ENCODE assay signal across 27 cellular contexts in genomic region chr4:24643774-24644520, GRCh38. TPM values are rescaled to one million over a fixed set of nuclear protein-coding genes. Genes with fewer than 3 reads are reported as not detected.
DNase-seq lines count a peak whose midpoint lies in the region; ATAC-seq, FAIRE-seq and TF ChIP-seq lines count a peak whose summit lies in the region.
"Had no signal": no experiment of that assay in that cellular context is flagged by ENCODE, and none has a peak within 500 bp of the region (broad histone marks: within the 10 kb centered on the region; RNA-seq: fewer than 3 reads in every experiment).

No MANE protein-coding gene starts in this region.

- H3K27ac ChIP-seq in AG04450 (ENCODE audit: low read depth, low read length) (peak overlapping the region; percentile 50), keratinocyte (ENCODE audit: control insufficient read depth, insufficient read depth, low read length) (no peak overlapping the region), right cardiac atrium (ENCODE audit: low read length) (no peak overlapping the region)
- H3K27ac ChIP-seq: foreskin keratinocyte, suprapubic skin had no signal

- intact Hi-C loops in right cardiac atrium (cut with DNase I) = no loop called here

- 78% methylated on average over 8 of the region's 8 CpGs for WGBS in right cardiac atrium

- no peaks in the 10 kb centered on the region for H3K36me3 Mint-ChIP-seq in HFFc6 (ENCODE audit: low read depth)
- no peaks in the 10 kb centered on the region for H3K36me3 Mint-ChIP-seq in effector memory CD8-positive, alpha-beta T cell (ENCODE audit: insufficient read depth)
- H3K36me3 Mint-ChIP-seq: activated CD8-positive, alpha-beta memory T cell treated with anti-CD3 and anti-CD28 coated beads, Interleukin-2, amount 10 ng/mL, durations not matched to agents 7 days and 5 days; activated naive CD8-positive, alpha-beta T cell treated with anti-CD3 and anti-CD28 coated beads for 36 hours; CD14-positive monocyte; naive B cell had no signal

- peaks cover 41% of the 10 kb centered on the region for H3K4me1 Mint-ChIP-seq in HFFc6 (ENCODE audit: low read depth)
- H3K4me1 Mint-ChIP-seq in effector memory CD8-positive, alpha-beta T cell (ENCODE audit: low read depth in 2 of 2) = no peaks in the 10 kb centered on the region
- H3K4me1 Mint-ChIP-seq: activated CD8-positive, alpha-beta memory T cell treated with anti-CD3 and anti-CD28 coated beads, Interleukin-2, amount 10 ng/mL, durations not matched to agents 7 days and 5 days; activated naive CD8-positive, alpha-beta T cell treated with anti-CD3 and anti-CD28 coated beads for 36 hours; naive B cell had no signal

- FAIRE-seq in keratinocyte (lab: Jason Lieb, UNC) = no peak
- FAIRE-seq: GM12878, urothelium cell line had no signal

- H4K20me1 ChIP-seq in keratinocyte (ENCODE audit: control insufficient read depth, extremely low read depth, insufficient read depth, low read length) = peaks cover 2% of the 10 kb centered on the region

- peaks cover 3% of the 10 kb centered on the region; the same call in 1 of the 2 replicates for H3K9me3 ChIP-seq in AG04450 (ENCODE audit: control insufficient read depth, insufficient read depth, low read length)
- no peaks in the 10 kb centered on the region for H3K9me3 ChIP-seq in keratinocyte (ENCODE audit: control insufficient read depth, low read depth, low read length)
- H3K9me3 ChIP-seq in right cardiac atrium (ENCODE audit: control insufficient read depth, low read length) = no peaks in the 10 kb centered on the region
- H3K9me3 ChIP-seq: suprapubic skin had no signal

- H3K9me3 Mint-ChIP-seq in HFFc6 = no peaks in the 10 kb centered on the region
- H3K9me3 Mint-ChIP-seq in effector memory CD8-positive, alpha-beta T cell = no peaks in the 10 kb centered on the region
- H3K9me3 Mint-ChIP-seq: activated naive CD8-positive, alpha-beta T cell treated with anti-CD3 and anti-CD28 coated beads for 36 hours; endodermal cell had no signal

- CTCF ChIA-PET in AG04450 (lab: Charles Lee) = no interaction called here

- H2AFZ ChIP-seq in keratinocyte (ENCODE audit: control insufficient read depth, low read length) = no peak overlapping the region

- H3K27me3 ChIP-seq in AG04450 (ENCODE audit: control insufficient read depth, insufficient read depth, low read length) = no peaks in the 10 kb centered on the region
- H3K27me3 ChIP-seq in keratinocyte (ENCODE audit: control insufficient read depth, extremely low read depth, insufficient read depth, low read length) = peaks cover 18% of the 10 kb centered on the region
- H3K27me3 ChIP-seq in right cardiac atrium (ENCODE audit: control insufficient read depth, insufficient read depth) = no peaks in the 10 kb centered on the region
- H3K27me3 ChIP-seq: suprapubic skin had no signal

- DNase-seq in AG04450 (ENCODE audit: low read depth, low spot score) (no peak), HFFc6 (no peak), cardiac fibroblast (ENCODE audit: low read depth in 2 of 2) (peak; percentile 36 to 50), keratinocyte (ENCODE audit: low read depth, low spot score) (peak; percentile 17), NCI-H524 treated with DMSO at 0.1 percent for 48 hours (lab: John Stamatoyannopoulos, UW) (no peak), right cardiac atrium (no peak)
- no peak for DNase-seq in effector memory CD8-positive, alpha-beta T cell
- DNase-seq: activated CD4-positive, alpha-beta T cell treated with anti-CD3 and anti-CD28 coated beads for 48 hours; activated CD8-positive, alpha-beta memory T cell treated with anti-CD3 and anti-CD28 coated beads, Interleukin-2, amount 10 ng/mL, durations not matched to agents 7 days and 5 days; activated naive CD8-positive, alpha-beta T cell treated with anti-CD3 and anti-CD28 coated beads for 36 hours; endodermal cell; HCEC 1CT; hypothalamus; islet precursor cell; MM.1S; naive B cell; NCI-H1436 treated with DMSO at 0.1 percent for 48 hours; NCI-H2171 treated with DMSO at 0.1 percent for 48 hours; SHP77 had no signal

- H3K4me3 Mint-ChIP-seq in HFFc6 = peak overlapping the region; percentile 26; the same call in 1 of the 2 replicates
- no peak overlapping the region for H3K4me3 Mint-ChIP-seq in effector memory CD8-positive, alpha-beta T cell
- H3K4me3 Mint-ChIP-seq: activated CD8-positive, alpha-beta memory T cell treated with anti-CD3 and anti-CD28 coated beads, Interleukin-2, amount 10 ng/mL, durations not matched to agents 7 days and 5 days; activated naive CD8-positive, alpha-beta T cell treated with anti-CD3 and anti-CD28 coated beads for 36 hours; CD14-positive monocyte; endodermal cell; naive B cell had no signal

- H3K9ac ChIP-seq in keratinocyte (ENCODE audit: control insufficient read depth, extremely low read depth, insufficient read depth, low read length) = no peak overlapping the region

- H3K27me3 Mint-ChIP-seq in HFFc6 (ENCODE audit: insufficient read depth) = peaks cover 10% of the 10 kb centered on the region
- H3K27me3 Mint-ChIP-seq in effector memory CD8-positive, alpha-beta T cell = peaks cover 23 to 62% of the 10 kb centered on the region in 2 donors

- H3K36me3 ChIP-seq in keratinocyte (ENCODE audit: control insufficient read depth in 2 of 2, extremely low read depth in 1 of 2, insufficient read depth in 2 of 2, low read length in 2 of 2) = no peaks in the 10 kb centered on the region
- H3K36me3 ChIP-seq: suprapubic skin had no signal

- peaks cover 19% of the 10 kb centered on the region for H3K4me1 ChIP-seq in keratinocyte (ENCODE audit: control insufficient read depth, extremely low read depth, insufficient read depth, low read length)
- H3K4me1 ChIP-seq in right cardiac atrium (ENCODE audit: control insufficient read depth, insufficient read depth, low read length) = peaks cover 1% of the 10 kb centered on the region
- H3K4me1 ChIP-seq: suprapubic skin had no signal

- no peaks in the 10 kb centered on the region for H3K79me2 ChIP-seq in keratinocyte (ENCODE audit: control insufficient read depth, insufficient read depth, low read length)

- no peak for TF ChIP-seq CTCF in AG04450 (IDR thresholded peaks at IDR 0.05; ENCODE audit: low read depth, low read length)
- TF ChIP-seq CTCF in HFFc6 (IDR thresholded peaks at IDR 0.05) = no peak
- TF ChIP-seq CTCF in cardiac fibroblast (IDR thresholded peaks at IDR 0.05; ENCODE audit: low read depth, low read length) = no peak
- TF ChIP-seq CTCF in keratinocyte (optimal IDR thresholded peaks at IDR 0.05 in 1 of 3, IDR thresholded peaks at IDR 0.05 in 1 of 3, conservative IDR thresholded peaks at IDR 0.05 in 1 of 3; ENCODE audit: extremely low read depth in 1 of 3, insufficient read depth in 2 of 3, low read length in 3 of 3) = no peak

- POLR2A ChIA-PET in AG04450 (lab: Yijun Ruan, JAX) = no interaction called here

- no peak for ATAC-seq in effector memory CD8-positive, alpha-beta T cell (replicated peaks)
- ATAC-seq in GM19351 (IDR thresholded peaks at IDR 0.05; ENCODE audit: unreplicated experiment) = no peak
- ATAC-seq in right cardiac atrium = no peak
- ATAC-seq: activated CD8-positive, alpha-beta memory T cell treated with anti-CD3 and anti-CD28 coated beads, Interleukin-2, amount 10 ng/mL, durations not matched to agents 7 days and 5 days; GM12878; sciatic nerve had no signal

- no peak overlapping the region for H3K27ac Mint-ChIP-seq in HFFc6
- no peak overlapping the region for H3K27ac Mint-ChIP-seq in effector memory CD8-positive, alpha-beta T cell
- H3K27ac Mint-ChIP-seq: activated CD8-positive, alpha-beta memory T cell treated with anti-CD3 and anti-CD28 coated beads, Interleukin-2, amount 10 ng/mL, durations not matched to agents 7 days and 5 days; activated naive CD8-positive, alpha-beta T cell treated with anti-CD3 and anti-CD28 coated beads for 36 hours; CD14-positive monocyte had no signal

- no peak overlapping the region for H3K4me3 ChIP-seq in AG04450 (ENCODE audit: low read depth, low read length)
- H3K4me3 ChIP-seq in cardiac fibroblast (replicated peaks in 1 of 2; ENCODE audit: low read depth in 2 of 2, low read length in 2 of 2) = no peak overlapping the region
- no peak overlapping the region for H3K4me3 ChIP-seq in keratinocyte (ENCODE audit: control insufficient read depth in 2 of 3, extremely low read depth in 1 of 3, insufficient read depth in 2 of 3, low read depth in 1 of 3, low read length in 3 of 3)
- no peak overlapping the region for H3K4me3 ChIP-seq in right cardiac atrium (ENCODE audit: low read length)
- H3K4me3 ChIP-seq: GM12878, lung, suprapubic skin had no signal

- H3K4me2 ChIP-seq in keratinocyte (ENCODE audit: control insufficient read depth, extremely low read depth, insufficient read depth, low read depth, low read length) = no peak overlapping the region

- dilution Hi-C loops in keratinocyte (cut with MboI; ENCODE audit: extremely low pct_ligation_motif_present, low sequenced_read_pairs) = no loop called here

- H3K9me1 ChIP-seq in keratinocyte (ENCODE audit: control insufficient read depth, extremely low read depth, insufficient read depth, low read length) = no peaks in the 10 kb centered on the region

RNA-seq across cellular contexts. Expression of gene DHX15, which starts 59.6 kb away (rescaled TPM):
- 125 and 158 TPM in 2 replicates for polyA plus RNA-seq in AG04450 (2011; rRNA removed)
- polyA minus RNA-seq in AG04450 (2011; rRNA and poly(A)+ RNA removed) = 138 and 172 TPM in 2 replicates
- 100 to 1,000 TPM in 5 of 6 experiments, 10 to 100 TPM in 1; 98.9 to 117 (median 110) TPM for total RNA-seq in HFFc6 (2021; fragmentation: NEBNext Ultra II Directional; extraction: Animal tissue kit (Norgen Biotek cat#: 25700))
- 136 to 206 TPM (median 146 TPM) in 3 replicates for polyA plus RNA-seq in keratinocyte
- 192 TPM for polyA plus RNA-seq in keratinocyte (2011; ENCODE audit: low read depth)
- polyA plus RNA-seq in keratinocyte (2011; cell fraction: cytosol; rRNA removed) = 62.7 and 126 TPM in 2 replicates
- polyA plus RNA-seq in keratinocyte (2011; cell fraction: nucleus; rRNA removed) = 197 and 271 TPM in 2 replicates
- 83.0 and 109 TPM in 2 replicates for polyA plus RNA-seq in keratinocyte (2012; ENCODE audit: low replicate concordance)
- 48.8 to 220 TPM (median 120 TPM) in 3 replicates for polyA minus RNA-seq in keratinocyte
- polyA minus RNA-seq in keratinocyte (2011; cell fraction: cytosol; rRNA and poly(A)+ RNA removed) = 65.0 TPM
- polyA minus RNA-seq in keratinocyte (2011; cell fraction: nucleus; rRNA and poly(A)+ RNA removed) = 109 and 189 TPM in 2 replicates
- 10 to 100 TPM; 61.9 to 78.6 (median 65.2) TPM for total RNA-seq in right cardiac atrium
- polyA plus RNA-seq in right cardiac atrium = 37.8 TPM

Comparison
In these comparisons a context has a peak if more than half of its experiments do, and no peak if none do; other contexts are left out.
1. DNase-seq: peak in cardiac fibroblast (2 of 2) and keratinocyte (single experiment); none in AG04450 (single experiment), HFFc6 (single experiment), effector memory CD8-positive, alpha-beta T cell (0 of 3), NCI-H524 treated with DMSO at 0.1 percent for 48 hours (single experiment) and right cardiac atrium (0 of 3).